In genomic region chr14:101876539-101876938, GRCh38 we compare ENCODE assay signal across 9 cellular contexts.
DNase-seq lines count a peak whose midpoint lies in the region; TF ChIP-seq lines count a peak whose summit lies in the region.
"Had no signal": no experiment of that assay in that cellular context is flagged by ENCODE, and none has a peak within 500 bp of the region (broad histone marks: within the 10 kb centered on the region; RNA-seq: fewer than 3 reads in every experiment).

No MANE protein-coding gene starts in this region.

- no peaks in the 10 kb centered on the region for H3K4me1 ChIP-seq in cardiac muscle cell (ENCODE audit: low read depth)

- H3K27ac ChIP-seq in cardiac muscle cell: no peak overlapping the region

- no peaks in the 10 kb centered on the region for H3K9me3 ChIP-seq in cardiac muscle cell (ENCODE audit: low read depth)

- H3K36me3 ChIP-seq in cardiac muscle cell: no peaks in the 10 kb centered on the region

- DNase-seq in GM10266 (ENCODE audit: extremely low spot score) (peak; percentile 78), HFF-Myc (ENCODE audit: extremely low read depth, low read depth) (peak; percentile 63), NCI-H2171 treated with DMSO at 0.1 percent for 48 hours (lab: John Stamatoyannopoulos, UW) (peak; percentile 66), cardiac muscle cell (ENCODE audit: low read depth in 1 of 2, low spot score in 1 of 2) (peak; percentile 18 to 61), inferior parietal cortex (ENCODE audit: extremely low spot score) (no peak), hepatic stellate cell (ENCODE audit: low spot score) (no peak)
- DNase-seq in activated CD8-positive, alpha-beta memory T cell treated with anti-CD3 and anti-CD28 coated beads, Interleukin-2, amount 50 U/mL, for 4 hours: peak; percentile 59
- peak; percentile 39 to 53 for DNase-seq in stimulated activated CD4-positive, alpha-beta T cell treated with anti-CD3 and anti-CD28 coated beads, Interleukin-4, amount 100 ng/mL, for 48 hours (ENCODE audit: low read depth in 2 of 2)

- H3K4me3 ChIP-seq in HFF-Myc (replicated peaks; ENCODE audit: low read depth, low read length) (no peak overlapping the region), cardiac muscle cell (no peak overlapping the region)
- H3K4me3 ChIP-seq: skin epidermis had no signal

- no peaks in the 10 kb centered on the region for H3K27me3 ChIP-seq in cardiac muscle cell

- TF ChIP-seq CTCF in GM10266 (IDR thresholded peaks at IDR 0.05; ENCODE audit: control insufficient read depth, insufficient read depth, low read depth, missing control alignments) (no peak), HFF-Myc (IDR thresholded peaks at IDR 0.05; ENCODE audit: low read depth, low read length, missing control alignments) (no peak), cardiac muscle cell (IDR thresholded peaks at IDR 0.05; ENCODE audit: low read depth, low read length) (no peak)

Comparison
In these comparisons a context has a peak if more than half of its experiments do, and no peak if none do; other contexts are left out.
1. DNase-seq: peak in GM10266 (single experiment), HFF-Myc (single experiment), NCI-H2171 treated with DMSO at 0.1 percent for 48 hours (single experiment), activated CD8-positive, alpha-beta memory T cell treated with anti-CD3 and anti-CD28 coated beads, Interleukin-2, amount 50 U/mL, for 4 hours (single experiment), cardiac muscle cell (2 of 2) and stimulated activated CD4-positive, alpha-beta T cell treated with anti-CD3 and anti-CD28 coated beads, Interleukin-4, amount 100 ng/mL, for 48 hours (2 of 2); none in inferior parietal cortex (single experiment) and hepatic stellate cell (single experiment).